ENCODE assay signal across 20 cellular contexts in the genomic region with DNA sequence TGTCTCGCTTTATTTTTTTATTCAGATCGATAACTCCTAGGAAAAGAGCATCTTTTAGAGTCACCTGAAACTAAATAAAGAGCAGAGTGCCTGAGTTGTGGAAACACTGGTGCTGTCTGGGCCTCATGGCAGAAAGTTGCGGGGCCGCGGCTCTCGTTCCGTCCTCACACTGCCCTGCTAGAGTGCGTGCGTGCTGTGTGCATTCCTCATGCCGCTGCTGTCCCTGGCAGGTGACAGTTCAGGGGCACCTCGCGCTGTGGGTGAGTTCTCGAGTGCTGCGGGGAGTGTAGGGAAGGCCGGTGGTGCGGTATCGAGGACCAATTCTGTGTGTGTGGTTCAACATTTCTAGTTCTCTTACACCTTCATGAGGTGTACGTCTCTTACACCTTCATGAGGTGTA.
"Had no signal": no experiment of that assay in that cellular context is flagged by ENCODE, and none has a peak within 500 bp of the region (broad histone marks: within the 10 kb centered on the region; RNA-seq: fewer than 3 reads in every experiment).

No MANE protein-coding gene starts in this region.

- H3K9me3 ChIP-seq: heart right ventricle, mucosa of descending colon, ovary, suprapubic skin, thyroid gland had no signal

- H3K36me3 ChIP-seq: ovary, suprapubic skin, thyroid gland had no signal

- ATAC-seq: heart right ventricle; mucosa of descending colon; naive thymus-derived CD8-positive, alpha-beta T cell; right cardiac atrium; stimulated activated naive CD8-positive, alpha-beta T cell treated with anti-CD3 and anti-CD28 coated beads, Interleukin-15, Interleukin-2, amounts not matched to agents 100 U/mL and 50 U/mL, for 24 hours had no signal

- DNase-seq: dorsolateral prefrontal cortex; effector CD8-positive, alpha-beta T cell; foreskin melanocyte; heart right ventricle; hypothalamus; kidney glomerular epithelial cell; mammary epithelial cell; mucosa of descending colon; naive thymus-derived CD8-positive, alpha-beta T cell; nucleus accumbens; ovary; right cardiac atrium; stimulated activated CD4-positive, alpha-beta T cell treated with anti-CD3 and anti-CD28 coated beads, Interleukin-2, amount 100 ng/mL, for 48 hours; stimulated activated naive CD8-positive, alpha-beta T cell treated with anti-CD3 and anti-CD28 coated beads, Interleukin-15, Interleukin-2, amounts not matched to agents 100 U/mL and 50 U/mL, for 24 hours; thyroid gland had no signal

- H3K27me3 Mint-ChIP-seq: naive thymus-derived CD8-positive, alpha-beta T cell; type B pancreatic cell had no signal

- H3K4me3 ChIP-seq: coronary artery, dorsolateral prefrontal cortex, heart right ventricle, mucosa of descending colon, ovary, smooth muscle cell, suprapubic skin, thyroid gland had no signal

- H3K27ac Mint-ChIP-seq: progenitor cell of endocrine pancreas, type B pancreatic cell had no signal

- H3K27ac ChIP-seq: coronary artery, dorsolateral prefrontal cortex, heart right ventricle, ovary, suprapubic skin, thyroid gland had no signal

- H3K9me3 Mint-ChIP-seq: naive thymus-derived CD8-positive, alpha-beta T cell; type B pancreatic cell had no signal

- H3K27me3 ChIP-seq: dorsolateral prefrontal cortex, heart right ventricle, ovary, suprapubic skin, thyroid gland had no signal

- H3K4me1 ChIP-seq: suprapubic skin, thyroid gland had no signal

- H3K4me3 Mint-ChIP-seq: naive thymus-derived CD8-positive, alpha-beta T cell; type B pancreatic cell had no signal
